In genomic region chr3:67691207-67691606, GRCh38 we compare ENCODE assay signal across 17 cellular contexts. TPM values are rescaled to one million over a fixed set of nuclear protein-coding genes. Genes with fewer than 3 reads are reported as not detected.
DNase-seq lines count a peak whose midpoint lies in the region; ATAC-seq and TF ChIP-seq lines count a peak whose summit lies in the region.
"Had no signal": no experiment of that assay in that cellular context is flagged by ENCODE, and none has a peak within 500 bp of the region (broad histone marks: within the 10 kb centered on the region; RNA-seq: fewer than 3 reads in every experiment).

No MANE protein-coding gene starts in this region.

- TF ChIP-seq POLR2A in GM18505 (IDR thresholded peaks at IDR 0.05; ENCODE audit: borderline replicate concordance, extremely low read depth, insufficient read depth, insufficient read length) = no peak

- peak overlapping the region; percentile 18 for H3K27ac Mint-ChIP-seq in stimulated activated memory B cell treated with anti-CD40 and anti-IgM and Interleukin-4, amounts not matched to agents 10 μg/mL and 1 μg/mL and 100 μg/mL, for 72 hours
- H3K27ac Mint-ChIP-seq: CD4-positive, alpha-beta memory T cell had no signal

- no peak overlapping the region for H3K4me3 Mint-ChIP-seq in stimulated activated memory B cell treated with anti-CD40 and anti-IgM and Interleukin-4, amounts not matched to agents 10 μg/mL and 1 μg/mL and 100 μg/mL, for 72 hours
- H3K4me3 Mint-ChIP-seq: CD4-positive, alpha-beta memory T cell had no signal

- no peaks in the 10 kb centered on the region for H3K36me3 Mint-ChIP-seq in stimulated activated memory B cell treated with anti-CD40 and anti-IgM and Interleukin-4, amounts not matched to agents 10 μg/mL and 1 μg/mL and 100 μg/mL, for 72 hours

- ATAC-seq in GM18907 (IDR thresholded peaks at IDR 0.05; ENCODE audit: unreplicated experiment) = peak; percentile 61
- peak; percentile 59 for ATAC-seq in HG02610 (IDR thresholded peaks at IDR 0.05; ENCODE audit: unreplicated experiment)
- peak; percentile 50 for ATAC-seq in HG03565 (IDR thresholded peaks at IDR 0.05; ENCODE audit: unreplicated experiment)
- peak; percentile 76 for ATAC-seq in stimulated activated memory B cell treated with anti-CD40 and anti-IgM and Interleukin-4, amounts not matched to agents 10 μg/mL and 1 μg/mL and 100 μg/mL, for 72 hours
- no peak for ATAC-seq in GM18505 (IDR thresholded peaks at IDR 0.05; ENCODE audit: unreplicated experiment)
- ATAC-seq in HG02759 (IDR thresholded peaks at IDR 0.05; ENCODE audit: unreplicated experiment) = no peak

- H3K27ac ChIP-seq in WERI-Rb-1 = no peak overlapping the region

- no peaks in the 10 kb centered on the region for H3K27me3 ChIP-seq in WERI-Rb-1 (ENCODE audit: insufficient read depth, low read depth, severe bottlenecking)

- TF ChIP-seq CTCF in WERI-Rb-1 (IDR thresholded peaks at IDR 0.05; ENCODE audit: low read depth, low read length) = no peak

- no peaks in the 10 kb centered on the region for H3K9me3 ChIP-seq in WERI-Rb-1 (ENCODE audit: severe bottlenecking)

- DNase-seq in H4 (ENCODE audit: low spot score) = no peak
- no peak for DNase-seq in WERI-Rb-1
- DNase-seq: ACHN; CD4-positive, alpha-beta memory T cell; DMS79; H7; Kasumi-1; NCI-H1436; NCI-H2029 treated with DMSO at 0.1 percent for 48 hours; NCI-H524; SHP77 treated with DMSO at 0.1 percent for 48 hours had no signal

- peaks cover 15% of the 10 kb centered on the region for H3K4me1 Mint-ChIP-seq in stimulated activated memory B cell treated with anti-CD40 and anti-IgM and Interleukin-4, amounts not matched to agents 10 μg/mL and 1 μg/mL and 100 μg/mL, for 72 hours

- peaks cover 20% of the 10 kb centered on the region for H3K27me3 Mint-ChIP-seq in stimulated activated memory B cell treated with anti-CD40 and anti-IgM and Interleukin-4, amounts not matched to agents 10 μg/mL and 1 μg/mL and 100 μg/mL, for 72 hours

- H3K36me3 ChIP-seq in WERI-Rb-1 = no peaks in the 10 kb centered on the region

- H3K9me3 Mint-ChIP-seq in stimulated activated memory B cell treated with anti-CD40 and anti-IgM and Interleukin-4, amounts not matched to agents 10 μg/mL and 1 μg/mL and 100 μg/mL, for 72 hours = peaks cover 3% of the 10 kb centered on the region

- no peak overlapping the region for H3K4me3 ChIP-seq in WERI-Rb-1 (ENCODE audit: low read depth, low read length)

RNA-seq across cellular contexts. Expression of gene SUCLG2, which starts 36.8 kb away (rescaled TPM):
- total RNA-seq in H4 (2014; rRNA removed; shearing (Covaris generic)) = 27.5 and 33.8 TPM in 2 replicates

Comparison
In these comparisons a context has a peak if more than half of its experiments do, and no peak if none do; other contexts are left out.
1. ATAC-seq: peak in GM18907 (single experiment), HG02610 (single experiment), HG03565 (single experiment) and stimulated activated memory B cell treated with anti-CD40 and anti-IgM and Interleukin-4, amounts not matched to agents 10 μg/mL and 1 μg/mL and 100 μg/mL, for 72 hours (single experiment); none in GM18505 (single experiment) and HG02759 (single experiment).